ENCODE assay signal across 9 cellular contexts in genomic region chr17:37239690-37240344, GRCh38.
DNase-seq lines count a peak whose midpoint lies in the region; ATAC-seq and TF ChIP-seq lines count a peak whose summit lies in the region.
"Had no signal": no experiment of that assay in that cellular context is flagged by ENCODE, and none has a peak within 500 bp of the region (broad histone marks: within the 10 kb centered on the region; RNA-seq: fewer than 3 reads in every experiment).

No MANE protein-coding gene starts in this region.

- in situ Hi-C loops in GM23248 (cut with MboI), result loop anchor here (25.0 kb wide), 1 partner anchor 603 kb away; no protein-coding TSS in a partner anchor

- H4K20me1 ChIP-seq in GM23248 (ENCODE audit: insufficient read depth) (no peaks in the 10 kb centered on the region), smooth muscle cell (ENCODE audit: low read depth) (no peaks in the 10 kb centered on the region)

- H3K27ac ChIP-seq in GM23248 (no peak overlapping the region), gastroesophageal sphincter (no peak overlapping the region), smooth muscle cell (ENCODE audit: low read depth) (no peak overlapping the region)

- DNase-seq in AG04449 (ENCODE audit: low read depth, low spot score) (no peak), GM23248 (peak; percentile 52), smooth muscle cell (lab: John Stamatoyannopoulos, UW; ENCODE audit: unreplicated experiment) (no peak), KG1 (lab: John Stamatoyannopoulos, UW) (no peak), C1 segment of cervical spinal cord (lab: John Stamatoyannopoulos, UW) (no peak)
- DNase-seq: activated naive CD8-positive, alpha-beta T cell treated with anti-CD3 and anti-CD28 coated beads, Interleukin-2, amount 10 ng/mL, durations not matched to agents 7 days and 5 days had no signal

- H3K79me2 ChIP-seq in GM23248 (ENCODE audit: insufficient read depth) (no peaks in the 10 kb centered on the region), smooth muscle cell (ENCODE audit: low read depth) (no peaks in the 10 kb centered on the region)

- TF ChIP-seq EP300 in gastroesophageal sphincter (IDR thresholded peaks at IDR 0.05), result no peak

- H3K9ac ChIP-seq in GM23248 (no peak overlapping the region), smooth muscle cell (ENCODE audit: low read depth) (no peak overlapping the region)

- 78 to 82% methylated on average over 3 of the region's 3 CpGs for WGBS in GM23248 (ENCODE audit: low coverage in 1 of 2, low lambda C conversion rate in 2 of 2, missing lambda C conversion rate in 2 of 2), 2 experiments
- WGBS in gastroesophageal sphincter (ENCODE audit: low coverage in 1 of 2), 2 donors, result 78 to 90% methylated on average over 2 to 3 of the region's 3 CpGs
- WGBS in smooth muscle cell (ENCODE audit: low lambda C conversion rate), result 73% methylated on average over 3 of the region's 3 CpGs

- TF ChIP-seq POLR2A in gastroesophageal sphincter (IDR thresholded peaks at IDR 0.05), result no peak

- POLR2A ChIA-PET in AG04449 (lab: Yijun Ruan, JAX), result no interaction called here

- no peaks in the 10 kb centered on the region for H3K9me2 ChIP-seq in GM23248 (ENCODE audit: insufficient read depth)

- H2AFZ ChIP-seq in GM23248, result no peak overlapping the region
- H2AFZ ChIP-seq in smooth muscle cell (ENCODE audit: low read depth), result no peak overlapping the region

- TF ChIP-seq CTCF in AG04449 (IDR thresholded peaks at IDR 0.05; ENCODE audit: insufficient read depth, low read length, missing control alignments) (peak; percentile 58), gastroesophageal sphincter (IDR thresholded peaks at IDR 0.05) (peak; percentile 13 to 53 (median 38)), smooth muscle cell (IDR thresholded peaks at IDR 0.05; ENCODE audit: borderline replicate concordance, insufficient read depth, poor library complexity, severe bottlenecking) (peak; percentile 85)

- H3F3A ChIP-seq in GM23248 (ENCODE audit: insufficient read depth), result 0 out of 2 replicates have a peak, but pooled peaks cover 5% of the 10 kb centered on the region
- peaks cover 12% of the 10 kb centered on the region for H3F3A ChIP-seq in smooth muscle cell (ENCODE audit: low read depth)

- no peaks in the 10 kb centered on the region for H3K4me1 ChIP-seq in GM23248 (ENCODE audit: insufficient read depth)
- no peaks in the 10 kb centered on the region for H3K4me1 ChIP-seq in gastroesophageal sphincter
- H3K4me1 ChIP-seq in smooth muscle cell (ENCODE audit: low read depth), result no peaks in the 10 kb centered on the region

- CTCF ChIA-PET in AG04449 (lab: Yijun Ruan, JAX), result interaction anchor here (0.6 to 8.2 kb wide), 40 partner anchors 8 to 638 kb away, joined by 3 to 82 read pairs (median 4); partner anchors contain the start of genes AATF and MRM1

- ATAC-seq in SK-N-SH treated with all-trans-retinoic acid at 6 μM for 48 hours (peak; percentile 54), gastroesophageal sphincter (no peak), HG03095 (IDR thresholded peaks at IDR 0.05; ENCODE audit: unreplicated experiment) (no peak)

- H3K4me2 ChIP-seq in GM23248 (ENCODE audit: unreplicated experiment) (no peak overlapping the region), smooth muscle cell (no peak overlapping the region)

- H3K36me3 ChIP-seq in GM23248 (ENCODE audit: low read depth), result peaks cover 22% of the 10 kb centered on the region
- peaks cover 0 to 98% of the 10 kb centered on the region in 2 donors for H3K36me3 ChIP-seq in gastroesophageal sphincter
- peaks cover 14% of the 10 kb centered on the region for H3K36me3 ChIP-seq in smooth muscle cell (ENCODE audit: low read depth)

- H3K27me3 ChIP-seq in GM23248 (replicated peaks; ENCODE audit: insufficient read depth) (no peaks in the 10 kb centered on the region), gastroesophageal sphincter (no peaks in the 10 kb centered on the region), smooth muscle cell (ENCODE audit: low read depth) (no peaks in the 10 kb centered on the region)

- H3K4me3 ChIP-seq in AG04449 (ENCODE audit: low read depth, low read length) (no peak overlapping the region), GM23248 (no peak overlapping the region), gastroesophageal sphincter (no peak overlapping the region), smooth muscle cell (no peak overlapping the region)

- H3K9me3 ChIP-seq in GM23248 (ENCODE audit: low read depth), result no peaks in the 10 kb centered on the region
- H3K9me3 ChIP-seq in gastroesophageal sphincter, result no peaks in the 10 kb centered on the region
- H3K9me3 ChIP-seq in smooth muscle cell (replicated peaks; ENCODE audit: low read depth), result no peaks in the 10 kb centered on the region

TF ChIP-seq in SK-N-SH treated with all-trans-retinoic acid at 6 μM for 48 hours, 23 proteins besides CTCF, POLR2A, EP300 and RAD21:
- TF ChIP-seq TOX (CRISPR knock-in tag; IDR thresholded peaks at IDR 0.05; ENCODE audit: borderline replicate concordance) (no peak), PPARA (CRISPR knock-in tag; IDR thresholded peaks at IDR 0.05; ENCODE audit: borderline replicate concordance) (no peak), ZNF565 (CRISPR knock-in tag; conservative IDR thresholded peaks at IDR 0.05; ENCODE audit: low read depth) (no peak), ZFP3 (CRISPR knock-in tag; IDR thresholded peaks at IDR 0.05) (no peak), BACH2 (CRISPR knock-in tag; IDR thresholded peaks at IDR 0.05; ENCODE audit: borderline replicate concordance) (no peak), ZC3H10 (CRISPR knock-in tag; IDR thresholded peaks at IDR 0.05) (no peak), ZNF8 (CRISPR knock-in tag; IDR thresholded peaks at IDR 0.05) (no peak), RARB (CRISPR knock-in tag; IDR thresholded peaks at IDR 0.05) (no peak)
- TF ChIP-seq, protein P1, sequence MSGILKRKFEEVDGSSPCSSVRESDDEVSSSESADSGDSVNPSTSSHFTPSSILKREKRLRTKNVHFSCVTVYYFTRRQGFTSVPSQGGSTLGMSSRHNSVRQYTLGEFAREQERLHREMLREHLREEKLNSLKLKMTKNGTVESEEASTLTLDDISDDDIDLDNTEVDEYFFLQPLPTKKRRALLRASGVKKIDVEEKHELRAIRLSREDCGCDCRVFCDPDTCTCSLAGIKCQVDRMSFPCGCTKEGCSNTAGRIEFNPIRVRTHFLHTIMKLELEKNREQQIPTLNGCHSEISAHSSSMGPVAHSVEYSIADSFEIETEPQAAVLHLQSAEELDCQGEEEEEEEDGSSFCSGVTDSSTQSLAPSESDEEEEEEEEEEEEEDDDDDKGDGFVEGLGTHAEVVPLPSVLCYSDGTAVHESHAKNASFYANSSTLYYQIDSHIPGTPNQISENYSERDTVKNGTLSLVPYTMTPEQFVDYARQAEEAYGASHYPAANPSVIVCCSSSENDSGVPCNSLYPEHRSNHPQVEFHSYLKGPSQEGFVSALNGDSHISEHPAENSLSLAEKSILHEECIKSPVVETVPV (CRISPR knock-in tag; IDR thresholded peaks at IDR 0.05), result no peak
TF ChIP-seq in SK-N-SH treated with all-trans-retinoic acid at 6 μM for 48 hours: peak in this region for 0.
